Comparison of ENCODE assay signal across 8 cellular contexts in genomic region chr7:100874300-100874576, GRCh38. TPM values are rescaled to one million over a fixed set of nuclear protein-coding genes. Genes with fewer than 3 reads are reported as not detected.
DNase-seq lines count a peak whose midpoint lies in the region; ATAC-seq and TF ChIP-seq lines count a peak whose summit lies in the region.

No MANE protein-coding gene starts in this region.

- H3K9me3 Mint-ChIP-seq in progenitor cell of endocrine pancreas (ENCODE audit: low read depth), result no peaks in the 10 kb centered on the region

- no peaks in the 10 kb centered on the region for H3K27me3 Mint-ChIP-seq in progenitor cell of endocrine pancreas

- peak overlapping the region; percentile 93 for H3K4me3 Mint-ChIP-seq in progenitor cell of endocrine pancreas (ENCODE audit: low read depth)

- TF ChIP-seq CTCF in fibroblast of pulmonary artery (IDR thresholded peaks at IDR 0.05; ENCODE audit: low read length, missing control alignments) (no peak), progenitor cell of endocrine pancreas (IDR thresholded peaks at IDR 0.05; ENCODE audit: unreplicated experiment) (no peak), GM10266 (IDR thresholded peaks at IDR 0.05; ENCODE audit: control insufficient read depth, insufficient read depth, low read depth, missing control alignments) (no peak)

- H3K27ac Mint-ChIP-seq in progenitor cell of endocrine pancreas, result peak overlapping the region; percentile 99

- H3K4me1 Mint-ChIP-seq in progenitor cell of endocrine pancreas (ENCODE audit: low read depth), result peaks cover 22% of the 10 kb centered on the region

- no peak for DNase-seq in fibroblast of pulmonary artery (ENCODE audit: low read depth)
- DNase-seq in progenitor cell of endocrine pancreas (ENCODE audit: low spot score, unreplicated experiment), result no peak
- no peak for DNase-seq in superior temporal gyrus (ENCODE audit: extremely low spot score)
- DNase-seq in dedifferentiated amniotic fluid mesenchymal stem cell (ENCODE audit: extremely low spot score), result no peak
- no peak for DNase-seq in GM10266 (ENCODE audit: extremely low spot score)

- H3K36me3 Mint-ChIP-seq in progenitor cell of endocrine pancreas (ENCODE audit: insufficient read depth), result peaks cover 34% of the 10 kb centered on the region

- peak overlapping the region; percentile 75 for H3K4me3 ChIP-seq in GM08714 (ENCODE audit: low read length)
- peak overlapping the region; percentile 94 for H3K4me3 ChIP-seq in fibroblast of pulmonary artery (replicated peaks; ENCODE audit: low read depth, low read length)

- peak; percentile 4 for ATAC-seq in SK-N-SH treated with all-trans-retinoic acid at 6 μM for 48 hours
- no peak for ATAC-seq in GM19328 (IDR thresholded peaks at IDR 0.05; ENCODE audit: unreplicated experiment)

TF ChIP-seq in SK-N-SH treated with all-trans-retinoic acid at 6 μM for 48 hours, 23 proteins besides CTCF, POLR2A, EP300 and RAD21:
- TF ChIP-seq CREB5 (CRISPR knock-in tag; IDR thresholded peaks at IDR 0.05; ENCODE audit: low read depth) (no peak), TCF4 (CRISPR knock-in tag; IDR thresholded peaks at IDR 0.05; ENCODE audit: borderline replicate concordance) (no peak), RARB (CRISPR knock-in tag; IDR thresholded peaks at IDR 0.05) (no peak)

RNA-seq across cellular contexts. Expression of gene SRRT, which starts 0.7 kb away (rescaled TPM):
- total RNA-seq in progenitor cell of endocrine pancreas, result 293 and 302 TPM in 2 replicates

RNA-seq across cellular contexts. Expression of gene TRIP6, which starts 7.1 kb away (rescaled TPM):
- 76.9 and 87.0 TPM in 2 replicates for total RNA-seq in progenitor cell of endocrine pancreas

RNA-seq across cellular contexts. Expression of gene UFSP1, which starts 15.3 kb away (rescaled TPM):
- 2.3 and 3.5 TPM in 2 replicates for total RNA-seq in progenitor cell of endocrine pancreas

RNA-seq across cellular contexts. Expression of gene ACHE, which starts 21.4 kb away (rescaled TPM):
- total RNA-seq in progenitor cell of endocrine pancreas, result 4.0 and 5.1 TPM in 2 replicates

RNA-seq across cellular contexts. Expression of gene SLC12A9, which starts 21.7 kb away (rescaled TPM):
- total RNA-seq in progenitor cell of endocrine pancreas, result 57.9 and 62.6 TPM in 2 replicates
